In the genomic region with DNA sequence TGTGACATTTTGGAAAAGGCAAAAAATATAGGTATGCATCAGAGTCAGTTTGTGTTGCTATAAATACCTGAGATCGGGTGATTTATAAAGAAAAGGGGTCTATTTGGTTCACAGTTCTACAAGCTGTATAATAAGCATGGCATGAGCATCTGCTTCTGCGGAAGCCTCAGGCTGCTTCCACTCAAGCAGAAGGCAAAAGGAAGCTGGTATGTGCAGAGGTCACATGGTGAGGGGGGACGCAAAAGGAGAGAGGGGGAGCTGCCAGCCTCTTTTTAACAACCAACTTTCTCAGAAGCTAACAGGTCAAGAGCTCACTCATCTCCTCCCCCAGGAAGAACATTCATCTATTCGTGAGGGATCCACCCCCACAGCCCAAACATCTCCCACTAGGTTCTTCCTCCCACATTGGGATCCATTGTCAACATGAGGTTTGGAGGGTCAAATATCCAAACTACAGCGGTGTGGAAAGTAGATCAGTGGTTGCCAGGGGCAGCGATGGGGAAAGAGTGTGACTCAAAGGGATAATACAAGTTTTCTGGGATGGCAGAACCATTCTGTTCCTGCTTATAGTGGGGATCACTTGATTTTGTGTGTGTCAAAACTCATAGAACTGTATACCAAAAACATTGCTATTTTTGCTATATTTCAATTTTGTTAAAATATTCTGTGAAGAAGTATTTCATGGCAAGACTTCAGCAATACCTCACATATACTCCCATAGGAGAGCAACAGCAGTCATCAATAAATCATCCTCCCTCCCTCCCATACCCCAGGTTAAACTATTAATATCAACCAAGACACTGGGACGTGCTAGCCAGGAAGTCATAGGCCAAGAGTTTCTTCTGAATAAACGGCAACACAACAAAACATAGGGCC, we compare ENCODE assay signal across 17 cellular contexts. TPM values are rescaled to one million over a fixed set of nuclear protein-coding genes. Genes with fewer than 3 reads are reported as not detected.
DNase-seq lines count a peak whose midpoint lies in the region; ATAC-seq, FAIRE-seq and TF ChIP-seq lines count a peak whose summit lies in the region.
"Had no signal": no experiment of that assay in that cellular context is flagged by ENCODE, and none has a peak within 500 bp of the region (broad histone marks: within the 10 kb centered on the region; RNA-seq: fewer than 3 reads in every experiment).

No MANE protein-coding gene starts in this region.

- DNase-seq in HT1080 (ENCODE audit: low read depth) (peak; percentile 50), K562 (ENCODE audit: extremely low read depth in 1 of 4, low spot score in 3 of 4) (no peak), kidney tubule cell (ENCODE audit: low spot score) (peak; percentile 83), stromal cell of bone marrow (ENCODE audit: low read depth) (peak; percentile 82), mucosa of descending colon (no peak), NCI-H1436 (lab: John Stamatoyannopoulos, UW) (no peak)
- DNase-seq: activated CD8-positive, alpha-beta memory T cell treated with anti-CD3 and anti-CD28 coated beads for 24 hours; endodermal cell; natural killer cell; NCI-H1436 treated with DMSO at 0.1 percent for 48 hours; NCI-H446; SHP77; T-cell; tibial artery had no signal

- no peaks in the 10 kb centered on the region for H3K9me1 ChIP-seq in K562 (ENCODE audit: control insufficient read depth, insufficient read depth, low read length)

- H3K9ac ChIP-seq in K562 (ENCODE audit: insufficient read depth in 1 of 2, low read depth in 2 of 2, low read length in 2 of 2): no peak overlapping the region
- H3K9ac ChIP-seq: BLaER1 treated with 17β-estradiol and CSF1 and Interleukin-3, amounts not matched to agents 10 nM and 100 nM had no signal

- TF ChIP-seq POLR2A in K562 (conservative IDR thresholded peaks at IDR 0.05): no peak

- H3K27ac ChIP-seq in K562 (ENCODE audit: extremely low read depth, low read depth, low read length): no peak overlapping the region
- H3K27ac ChIP-seq: BLaER1 treated with 17β-estradiol and CSF1 and Interleukin-3, amounts not matched to agents 10 nM and 100 nM had no signal

- POLR2A ChIA-PET in K562 (lab: Yijun Ruan, JAX): interaction anchor here (0.6 kb wide), 1 partner anchor 225 kb away, joined by 3 read pairs; no protein-coding TSS in a partner anchor

- no peak for ATAC-seq in K562
- ATAC-seq in HG03565 (IDR thresholded peaks at IDR 0.05; ENCODE audit: unreplicated experiment): no peak
- no peak for ATAC-seq in mucosa of descending colon
- ATAC-seq: natural killer cell; stimulated activated memory B cell treated with anti-CD40 and anti-IgM and Interleukin-4, amounts not matched to agents 10 μg/mL and 1 μg/mL and 100 μg/mL, for 72 hours; T-cell had no signal

- no peak for FAIRE-seq in K562 (lab: Jason Lieb, UNC)

- H3K4me2 ChIP-seq in K562 (ENCODE audit: insufficient read depth, low read length): no peak overlapping the region
- H3K4me2 ChIP-seq: BLaER1 treated with 17β-estradiol and CSF1 and Interleukin-3, amounts not matched to agents 10 nM and 100 nM had no signal

- H3K36me3 ChIP-seq in K562 (ENCODE audit: control insufficient read depth, insufficient read depth, low read length) (no peaks in the 10 kb centered on the region), mucosa of descending colon (ENCODE audit: low read depth) (no peaks in the 10 kb centered on the region)
- H3K36me3 ChIP-seq: BLaER1 treated with 17β-estradiol and CSF1 and Interleukin-3, amounts not matched to agents 10 nM and 100 nM; tibial artery had no signal

- no TSS peak for BruUV-seq in K562 (replicated peaks; lab: Mats Ljungman, UMichigan)

- intact Hi-C loops in K562 (cut with micrococcal nuclease): no loop called here
- intact Hi-C loops in mucosa of descending colon (cut with DNase I, micrococcal nuclease): loop anchor here in 1 of 2 donors (10.0 kb wide), 1 partner anchor 94 kb away; no protein-coding TSS in a partner anchor

- no peaks in the 10 kb centered on the region for H3K4me1 ChIP-seq in K562 (replicated peaks in 1 of 2; ENCODE audit: control insufficient read depth in 2 of 2, insufficient read depth in 2 of 2, low read length in 2 of 2)
- H3K4me1 ChIP-seq in mucosa of descending colon (ENCODE audit: low read depth): no peaks in the 10 kb centered on the region

- TF ChIP-seq CTCF in K562 (IDR thresholded peaks at IDR 0.05 in 2 of 3, conservative IDR thresholded peaks at IDR 0.05 in 1 of 3; ENCODE audit: insufficient read depth in 2 of 3, low read depth in 1 of 3, low read length in 3 of 3) (no peak), mucosa of descending colon (IDR thresholded peaks at IDR 0.05) (no peak)

- 2% methylated on average over 8 of the region's 8 CpGs for WGBS in K562 (ENCODE audit: insufficient coverage, low coverage, missing lambda C conversion rate)

- H3K27me3 ChIP-seq in K562 (ENCODE audit: control insufficient read depth in 2 of 2, insufficient read depth in 2 of 2, low read length in 2 of 2): peaks cover 27 to 40% of the 10 kb centered on the region in 2 experiments
- H3K27me3 ChIP-seq: BLaER1 treated with 17β-estradiol and CSF1 and Interleukin-3, amounts not matched to agents 10 nM and 100 nM; tibial artery had no signal

- in situ Hi-C loops in K562 (cut with MboI): no loop called here

- H3K9me3 ChIP-seq in K562 (replicated peaks; ENCODE audit: control insufficient read depth, insufficient read depth, low read depth, low read length): no peaks in the 10 kb centered on the region
- no peaks in the 10 kb centered on the region for H3K9me3 ChIP-seq in mucosa of descending colon
- H3K9me3 ChIP-seq: BLaER1 treated with 17β-estradiol and CSF1 and Interleukin-3, amounts not matched to agents 10 nM and 100 nM; tibial artery had no signal

- TF ChIP-seq RAD21 in K562 (CRISPR knock-in tag; conservative IDR thresholded peaks at IDR 0.05 in 1 of 2, IDR thresholded peaks at IDR 0.05 in 1 of 2): no peak

- no peaks in the 10 kb centered on the region for H4K20me1 ChIP-seq in K562 (replicated peaks; ENCODE audit: control insufficient read depth, insufficient read depth, low read length)
- H4K20me1 ChIP-seq: BLaER1 treated with 17β-estradiol and CSF1 and Interleukin-3, amounts not matched to agents 10 nM and 100 nM had no signal

- CTCF ChIA-PET in K562 (lab: Yijun Ruan, JAX; ENCODE audit: low intra/inter-chr PET ratio): no interaction called here

- TF ChIP-seq EP300 in K562 (IDR thresholded peaks at IDR 0.05; ENCODE audit: low read length): no peak

- no peaks in the 10 kb centered on the region for H3K79me2 ChIP-seq in K562 (ENCODE audit: control insufficient read depth, insufficient read depth, low read length)

- H3K4me3 ChIP-seq in K562 (no peak overlapping the region), mucosa of descending colon (no peak overlapping the region)
- H3K4me3 ChIP-seq: BLaER1 treated with 17β-estradiol and CSF1 and Interleukin-3, amounts not matched to agents 10 nM and 100 nM; tibial artery had no signal

- H2AFZ ChIP-seq in K562 (ENCODE audit: low read depth, low read length): peak overlapping the region; percentile 8; the same call in 1 of the 2 replicates

TF ChIP-seq in K562, 482 proteins besides CTCF, POLR2A, EP300 and RAD21 (continues in another document):
- TF ChIP-seq, protein P1, sequence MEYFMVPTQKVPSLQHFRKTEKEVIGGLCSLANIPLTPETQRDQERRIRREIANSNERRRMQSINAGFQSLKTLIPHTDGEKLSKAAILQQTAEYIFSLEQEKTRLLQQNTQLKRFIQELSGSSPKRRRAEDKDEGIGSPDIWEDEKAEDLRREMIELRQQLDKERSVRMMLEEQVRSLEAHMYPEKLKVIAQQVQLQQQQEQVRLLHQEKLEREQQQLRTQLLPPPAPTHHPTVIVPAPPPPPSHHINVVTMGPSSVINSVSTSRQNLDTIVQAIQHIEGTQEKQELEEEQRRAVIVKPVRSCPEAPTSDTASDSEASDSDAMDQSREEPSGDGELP (CRISPR knock-in tag; IDR thresholded peaks at IDR 0.05; ENCODE audit: borderline replicate concordance): no peak
- TF ChIP-seq PCBP2 (IDR thresholded peaks at IDR 0.05; ENCODE audit: low read depth, low read length, poor library complexity, severe bottlenecking) (no peak), CBX1 (IDR thresholded peaks at IDR 0.05; ENCODE audit: low read depth) (no peak), EP400 (IDR thresholded peaks at IDR 0.05) (no peak), THRAP3 (IDR thresholded peaks at IDR 0.05; ENCODE audit: borderline replicate concordance) (no peak), ZBED1 (IDR thresholded peaks at IDR 0.05) (no peak), ZBTB7A (IDR thresholded peaks at IDR 0.05; ENCODE audit: borderline replicate concordance, control insufficient read depth, low read depth, low read length) (no peak), HDAC8 (tag; IDR thresholded peaks at IDR 0.05) (no peak)

RNA-seq across cellular contexts. Expression of gene FAM50B, which starts 9.9 kb away (rescaled TPM):
- total RNA-seq in HT1080 (2014; rRNA removed; shearing (Covaris generic)): not detected in 2 replicates
- not detected in 2 replicates for polyA plus RNA-seq in HT1080 (2015; cell fraction: cytosol; rRNA removed)
- not detected in 2 replicates for polyA plus RNA-seq in HT1080 (2015; cell fraction: nucleus; rRNA removed)
- not detected in 2 replicates for total RNA-seq in K562 (2011; cell fraction: chromatin; rRNA removed; ENCODE audit: low replicate concordance)
- total RNA-seq in K562 (2011; cell fraction: nucleolus; rRNA removed): not detected in 2 replicates
- not detected in 2 replicates for total RNA-seq in K562 (2011; cell fraction: nucleoplasm; rRNA removed)
- total RNA-seq in K562 (2014; rRNA removed) (not detected in 2 replicates), K562 (2014; rRNA removed; fragmentation: Illumina TruSeq; extraction: Trizol) (not detected in 2 replicates), K562 (2015; rRNA removed; fragmentation: Illumina TruSeq; extraction: Trizol) (not detected in 2 replicates), K562 (2021) (0.09 and 0.13 TPM in 2 replicates), mucosa of descending colon (10 to 100 TPM in 1 of 3 donors, 1 to 10 TPM in 2; 3.2 to 14.2 (median 3.3) TPM)
- polyA plus RNA-seq in K562 (2011; rRNA removed) (0.04 and 0.13 TPM in 2 replicates), K562 (2014; fragmentation: Illumina TruSeq; extraction: Trizol) (not detected in 2 replicates), K562 (2014; fragmentation: Nextera tagmentation; extraction: Ambion mirVana) (not detected), K562 (2014; rRNA removed) (0.16 TPM in 1 of 2 replicates, not detected in the other)
- 0.12 TPM in 1 of 2 replicates, not detected in the other for polyA plus RNA-seq in K562 (2011; cell fraction: cytosol; rRNA removed)
- 0.07 TPM in 1 of 2 replicates, not detected in the other for polyA plus RNA-seq in K562 (2011; cell fraction: nucleus; rRNA removed)
- polyA plus RNA-seq in K562 (2012): 0.07 and 0.11 TPM in 2 replicates
- polyA minus RNA-seq in K562 (2011; rRNA and poly(A)+ RNA removed): not detected in 2 replicates
- polyA minus RNA-seq in K562 (2011; cell fraction: cytosol; rRNA and poly(A)+ RNA removed): not detected in 2 replicates
- polyA minus RNA-seq in K562 (2011; cell fraction: nucleus; rRNA and poly(A)+ RNA removed): not detected in 2 replicates

Comparison
In these comparisons a context has a peak if more than half of its experiments do, and no peak if none do; other contexts are left out.
1. DNase-seq: peak in HT1080 (single experiment), kidney tubule cell (single experiment) and stromal cell of bone marrow (single experiment); none in K562 (0 of 4), mucosa of descending colon (0 of 3) and NCI-H1436 (single experiment).